Comparison of ENCODE assay signal across 11 cellular contexts in the genomic region with DNA sequence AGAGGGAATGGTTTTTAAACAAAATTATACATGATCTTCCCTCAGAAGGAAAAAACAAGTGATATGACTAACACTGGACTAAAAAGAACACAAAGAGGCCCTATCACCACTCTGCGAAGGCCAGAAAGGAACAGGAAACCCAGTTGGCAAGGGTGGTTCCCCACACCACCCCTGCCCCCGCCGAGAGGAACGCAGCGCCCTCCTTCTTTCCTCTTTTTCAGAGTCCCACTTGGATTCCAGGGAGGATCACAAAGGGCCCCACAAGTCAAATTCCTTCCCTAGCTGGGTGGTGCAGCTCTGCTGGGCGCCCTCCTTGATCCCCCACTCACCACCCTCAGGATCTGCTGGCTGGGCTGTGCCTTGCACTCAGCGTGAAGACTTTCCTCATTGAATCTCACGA. TPM values are rescaled to one million over a fixed set of nuclear protein-coding genes. Genes with fewer than 3 reads are reported as not detected.
DNase-seq lines count a peak whose midpoint lies in the region; ATAC-seq and TF ChIP-seq lines count a peak whose summit lies in the region.
"Had no signal": no experiment of that assay in that cellular context is flagged by ENCODE, and none has a peak within 500 bp of the region (broad histone marks: within the 10 kb centered on the region; RNA-seq: fewer than 3 reads in every experiment).

No MANE protein-coding gene starts in this region.

- H3K18ac ChIP-seq in mesendoderm (ENCODE audit: low read length): no peak overlapping the region

- H3K27me3 ChIP-seq in effector memory CD4-positive, alpha-beta T cell (replicated peaks; ENCODE audit: control insufficient read depth, insufficient read depth, low read length, poor library complexity, severe bottlenecking): no peaks in the 10 kb centered on the region
- no peaks in the 10 kb centered on the region for H3K27me3 ChIP-seq in gastrocnemius medialis
- H3K27me3 ChIP-seq in mesendoderm (ENCODE audit: insufficient read depth, low read length, poor library complexity): no peaks in the 10 kb centered on the region
- H3K27me3 ChIP-seq in PC-9 (ENCODE audit: insufficient read depth, low read depth): no peaks in the 10 kb centered on the region
- H3K27me3 ChIP-seq: colonic mucosa had no signal

- POLR2A ChIA-PET in PC-9 (lab: Charles Lee; ENCODE audit: unreplicated experiment): no interaction called here

- DNase-seq in KBM-7: peak; percentile 55
- DNase-seq in effector memory CD4-positive, alpha-beta T cell: no peak
- DNase-seq in gastrocnemius medialis: no peak
- no peak for DNase-seq in mesendoderm
- DNase-seq in PC-9: no peak
- DNase-seq in NCI-H1694 (lab: John Stamatoyannopoulos, UW): no peak
- DNase-seq: colonic mucosa, KG1 had no signal

- no peak overlapping the region for H3K4ac ChIP-seq in mesendoderm (ENCODE audit: low read depth, low read length)

- no peak overlapping the region for H2AK5ac ChIP-seq in mesendoderm (ENCODE audit: low read length)

- H3K27ac ChIP-seq in effector memory CD4-positive, alpha-beta T cell (ENCODE audit: insufficient read depth, low read length, poor library complexity, severe bottlenecking): peak overlapping the region; percentile 26
- H3K27ac ChIP-seq in gastrocnemius medialis: peak overlapping the region; percentile 84 to 95 (median 90)
- H3K27ac ChIP-seq in mesendoderm (ENCODE audit: low read depth, low read length): no peak overlapping the region
- H3K27ac ChIP-seq in PC-9: no peak overlapping the region
- H3K27ac ChIP-seq: colonic mucosa had no signal

- no peak for TF ChIP-seq POLR2A in gastrocnemius medialis (IDR thresholded peaks at IDR 0.05)

- ATAC-seq in GM18858 (IDR thresholded peaks at IDR 0.05; ENCODE audit: unreplicated experiment): peak; percentile 28
- ATAC-seq in gastrocnemius medialis: no peak
- no peak for ATAC-seq in HG03342 (IDR thresholded peaks at IDR 0.05; ENCODE audit: unreplicated experiment)
- ATAC-seq: Panc1 had no signal

- H3K79me2 ChIP-seq in mesendoderm (ENCODE audit: control insufficient read depth, insufficient read depth, low read length) (no peaks in the 10 kb centered on the region), PC-9 (ENCODE audit: low read depth) (no peaks in the 10 kb centered on the region)

- no peak overlapping the region for H3K4me3 ChIP-seq in effector memory CD4-positive, alpha-beta T cell (ENCODE audit: insufficient read depth, low read depth, low read length, poor library complexity, severe bottlenecking)
- H3K4me3 ChIP-seq in gastrocnemius medialis: no peak overlapping the region
- no peak overlapping the region for H3K4me3 ChIP-seq in mesendoderm (ENCODE audit: low read length)
- no peak overlapping the region for H3K4me3 ChIP-seq in PC-9
- H3K4me3 ChIP-seq: colonic mucosa had no signal

- no peak overlapping the region for H3K9ac ChIP-seq in mesendoderm (ENCODE audit: low read length)

- no peak for TF ChIP-seq CTCF in gastrocnemius medialis (IDR thresholded peaks at IDR 0.05 in 4 of 5, conservative IDR thresholded peaks at IDR 0.05 in 1 of 5)
- no peak for TF ChIP-seq CTCF in PC-9 (conservative IDR thresholded peaks at IDR 0.05)

- H3F3A ChIP-seq in PC-9 (ENCODE audit: insufficient read depth, low read depth): 0 out of 2 replicates have a peak, but pooled peaks cover 9% of the 10 kb centered on the region

- H3K4me2 ChIP-seq in mesendoderm (ENCODE audit: low read length) (no peak overlapping the region), PC-9 (no peak overlapping the region)

- H2AFZ ChIP-seq in PC-9: no peak overlapping the region

- no peak overlapping the region for H4K8ac ChIP-seq in mesendoderm (ENCODE audit: low read depth, low read length)

- no peaks in the 10 kb centered on the region for H3K36me3 ChIP-seq in effector memory CD4-positive, alpha-beta T cell (ENCODE audit: control insufficient read depth, insufficient read depth, low read length)
- H3K36me3 ChIP-seq in gastrocnemius medialis (no peaks in the 10 kb centered on the region), mesendoderm (ENCODE audit: control insufficient read depth, insufficient read depth, low read length) (no peaks in the 10 kb centered on the region), PC-9 (ENCODE audit: low read depth) (no peaks in the 10 kb centered on the region)
- H3K36me3 ChIP-seq: colonic mucosa had no signal

- H3K79me1 ChIP-seq in mesendoderm (ENCODE audit: low read length): no peaks in the 10 kb centered on the region

- no peak overlapping the region for H4K5ac ChIP-seq in mesendoderm (ENCODE audit: low read length)

- BruUV-seq in PC-9 (replicated peaks; lab: Mats Ljungman, UMichigan): no TSS peak

- in situ Hi-C loops in KBM-7 (cut with MboI; ENCODE audit: low pct_unique_long_range_greater_than_20kb, low sequenced_read_pairs): no loop called here
- in situ Hi-C loops in gastrocnemius medialis (cut with MboI; ENCODE audit: low sequenced_read_pairs in 4 of 4): no loop called here

- no peak overlapping the region for H3K23ac ChIP-seq in mesendoderm (ENCODE audit: low read length)

- H3K4me1 ChIP-seq in effector memory CD4-positive, alpha-beta T cell (ENCODE audit: control insufficient read depth, insufficient read depth, low read length, poor library complexity, severe bottlenecking): peaks cover 3% of the 10 kb centered on the region
- H3K4me1 ChIP-seq in gastrocnemius medialis (peaks cover 76 to 77% of the 10 kb centered on the region in 2 donors), mesendoderm (ENCODE audit: control insufficient read depth, low read depth, low read length) (peaks cover 11% of the 10 kb centered on the region), PC-9 (replicated peaks; ENCODE audit: insufficient read depth) (peaks cover 32% of the 10 kb centered on the region)
- H3K4me1 ChIP-seq: colonic mucosa had no signal

- WGBS in mesendoderm (ENCODE audit: extremely low coverage, insufficient coverage, low lambda C conversion rate): no CpG with 5 or more reads among the region's 8 CpGs

- H2BK5ac ChIP-seq in mesendoderm (ENCODE audit: low read length): no peak overlapping the region

- no peaks in the 10 kb centered on the region for H4K20me1 ChIP-seq in PC-9 (ENCODE audit: insufficient read depth)

- intact Hi-C loops in gastrocnemius medialis (cut with DNase I; ENCODE audit: low total_unique reads) (no loop called here), PC-9 (cut with micrococcal nuclease; ENCODE audit: unreplicated experiment) (no loop called here)

- no peak overlapping the region for H2BK120ac ChIP-seq in mesendoderm (ENCODE audit: low read depth, low read length)

- CTCF ChIA-PET in PC-9 (lab: Charles Lee): interaction anchor here (0.7 kb wide), 1 partner anchor 430 kb away, joined by 3 read pairs; no protein-coding TSS in a partner anchor

- H3K9me2 ChIP-seq in PC-9 (ENCODE audit: insufficient read depth): no peaks in the 10 kb centered on the region; the same call in 1 of the 2 replicates

- H3K9me3 ChIP-seq in effector memory CD4-positive, alpha-beta T cell (ENCODE audit: control insufficient read depth, low read length): no peaks in the 10 kb centered on the region
- H3K9me3 ChIP-seq in gastrocnemius medialis (no peaks in the 10 kb centered on the region), PC-9 (ENCODE audit: insufficient read depth, low read depth) (no peaks in the 10 kb centered on the region)
- H3K9me3 ChIP-seq: colonic mucosa had no signal

- H3K56ac ChIP-seq in mesendoderm (ENCODE audit: low read length): no peak overlapping the region

- H2BK15ac ChIP-seq in mesendoderm (replicated peaks; ENCODE audit: low read depth): no peak overlapping the region

RNA-seq across cellular contexts. Expression of gene PLA1A, which starts 29.8 kb away (rescaled TPM):
- total RNA-seq in gastrocnemius medialis (1 to 10 TPM in 3 of 4 donors, under 1 TPM in 1; 0.97 to 9.6 (median 3.2) TPM), PC-9 (2021) (not detected in 2 replicates)
- 0.08 TPM for polyA plus RNA-seq in mesendoderm (2013, experiment 1 of 2)
- 0.08 TPM for polyA plus RNA-seq in mesendoderm (2013, experiment 2 of 2)

RNA-seq across cellular contexts. Expression of gene POPDC2, which starts 32.9 kb away (rescaled TPM):
- total RNA-seq in gastrocnemius medialis (10 to 100 TPM in 3 of 4 donors, 1 to 10 TPM in 1; 7.8 to 38.9 (median 30.3) TPM), PC-9 (2021) (3.0 and 3.5 TPM in 2 replicates)
- polyA plus RNA-seq in mesendoderm (2013, experiment 1 of 2): 0.25 TPM
- 0.25 TPM for polyA plus RNA-seq in mesendoderm (2013, experiment 2 of 2)

RNA-seq across cellular contexts. Expression of gene ADPRH, which starts 48.2 kb away (rescaled TPM):
- 10 to 100 TPM in 2 of 4 donors, 1 to 10 TPM in 2; 8.2 to 15.3 (median 10.3) TPM for total RNA-seq in gastrocnemius medialis
- polyA plus RNA-seq in mesendoderm (2013, experiment 1 of 2): 2.8 TPM
- polyA plus RNA-seq in mesendoderm (2013, experiment 2 of 2): 2.5 TPM
- total RNA-seq in PC-9 (2021): 1.4 and 1.6 TPM in 2 replicates

RNA-seq across cellular contexts. Expression of gene COX17, which starts 49.7 kb away (rescaled TPM):
- total RNA-seq in gastrocnemius medialis (100 to 1,000 TPM in 1 of 4 donors, 10 to 100 TPM in 3; 63.4 to 146 (median 87.5) TPM), PC-9 (2021) (57.6 and 61.4 TPM in 2 replicates)
- 173 TPM for polyA plus RNA-seq in mesendoderm (2013, experiment 1 of 2)
- polyA plus RNA-seq in mesendoderm (2013, experiment 2 of 2): 174 TPM

Comparison
In these comparisons a context has a peak if more than half of its experiments do, and no peak if none do; other contexts are left out.
1. H3K27ac ChIP-seq: peak in effector memory CD4-positive, alpha-beta T cell (single experiment) and gastrocnemius medialis (4 of 4); none in mesendoderm (single experiment) and PC-9 (single experiment).